In the genomic region with DNA sequence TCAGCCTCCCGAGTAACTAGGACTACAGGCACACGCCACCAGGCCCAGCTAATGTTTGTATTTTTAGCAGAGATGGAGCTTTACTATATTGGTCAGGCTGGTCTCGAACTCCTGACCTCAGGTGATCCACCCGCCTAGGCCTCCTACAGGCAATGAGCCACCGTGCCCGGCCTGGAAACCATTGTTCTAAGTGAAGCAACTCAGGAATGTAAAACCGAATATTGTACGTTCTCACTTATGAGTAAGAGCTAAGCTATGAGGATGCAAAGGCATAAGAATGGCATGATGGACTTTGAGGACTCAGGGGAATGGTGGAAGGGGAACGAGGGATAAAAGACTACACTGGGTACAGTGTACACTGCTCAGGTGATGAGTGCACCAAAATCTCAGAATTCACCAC, we compare ENCODE assay signal across 35 cellular contexts.
"Had no signal": no experiment of that assay in that cellular context is flagged by ENCODE, and none has a peak within 500 bp of the region (broad histone marks: within the 10 kb centered on the region; RNA-seq: fewer than 3 reads in every experiment).

No MANE protein-coding gene starts in this region.

- H3K27ac ChIP-seq: brain microvascular endothelial cell, epithelial cell of prostate, esophagus squamous epithelium, heart right ventricle, WERI-Rb-1 had no signal

- H3K4me1 ChIP-seq: esophagus squamous epithelium had no signal

- FAIRE-seq: bronchial epithelial cell, colon, endothelial cell of umbilical vein, frontal cortex had no signal

- H3K27me3 ChIP-seq: brain microvascular endothelial cell, esophagus squamous epithelium, heart right ventricle had no signal

- H3K27me3 Mint-ChIP-seq: activated B cell treated with CpG ODN at 0.5 μM for 24 hours; activated CD8-positive, alpha-beta T cell treated with anti-CD3 and anti-CD28 coated beads for 36 hours; activated T-helper 17 cell treated with anti-CD3 and anti-CD28 coated beads, Interleukin-2, amount 50 U/mL, for 72 hours; T-helper 17 cell had no signal

- H3K36me3 Mint-ChIP-seq: activated naive CD8-positive, alpha-beta T cell had no signal

- H3K4me3 ChIP-seq: esophagus squamous epithelium, heart right ventricle had no signal

- H3K36me3 ChIP-seq: brain microvascular endothelial cell, esophagus squamous epithelium, heart right ventricle, WERI-Rb-1 had no signal

- H3K4me1 Mint-ChIP-seq: activated B cell treated with CpG ODN at 0.5 μM for 24 hours; activated T-helper 17 cell treated with anti-CD3 and anti-CD28 coated beads, Interleukin-2, amount 50 U/mL, for 72 hours; central memory CD8-positive, alpha-beta T cell; T-helper 17 cell had no signal

- ATAC-seq: activated CD4-positive, CD25-positive, alpha-beta regulatory T cell treated with anti-CD3 and anti-CD28 coated beads, Interleukin-2, amount 50 U/mL, for 24 hours; activated CD8-positive, alpha-beta T cell treated with anti-CD3 and anti-CD28 coated beads for 36 hours; activated T-cell treated with anti-CD3 and anti-CD28 coated beads, Interleukin-2, amount 50 U/mL, for 4 hours; activated T-helper 17 cell treated with anti-CD3 and anti-CD28 coated beads, Interleukin-2, amount 50 U/mL, for 72 hours; heart right ventricle; T-helper 17 cell had no signal

- H3K9me3 Mint-ChIP-seq: activated B cell treated with CpG ODN at 0.5 μM for 24 hours; activated CD8-positive, alpha-beta T cell treated with anti-CD3 and anti-CD28 coated beads for 36 hours; activated T-cell treated with anti-CD3 and anti-CD28 coated beads, Interleukin-2, amount 50 U/mL, for 4 hours had no signal

- H3K4me3 Mint-ChIP-seq: activated B cell treated with CpG ODN at 0.5 μM for 24 hours; activated CD8-positive, alpha-beta T cell treated with anti-CD3 and anti-CD28 coated beads for 36 hours; activated naive CD8-positive, alpha-beta T cell; activated T-cell treated with anti-CD3 and anti-CD28 coated beads, Interleukin-2, amount 50 U/mL, for 4 hours; activated T-helper 17 cell treated with anti-CD3 and anti-CD28 coated beads, Interleukin-2, amount 50 U/mL, for 72 hours; central memory CD8-positive, alpha-beta T cell; T-helper 17 cell; T-helper 2 cell treated with Interferon-gamma antibody and Interleukin-4, amounts not matched to agents 5 μg/mL and 100 μg/mL, for 36 hours had no signal

- DNase-seq: activated B cell treated with CpG ODN at 0.5 μM for 24 hours; activated CD4-positive, alpha-beta T cell treated with anti-CD3 and anti-CD28 coated beads for 48 hours; activated CD4-positive, alpha-beta T cell treated with anti-CD3 and anti-CD28 coated beads, Interleukin-2, amount 50 U/mL, for 1 hour; activated CD4-positive, alpha-beta T cell treated with anti-CD3 and anti-CD28 coated beads, Interleukin-2, amount 50 U/mL, for 48 hours; activated CD8-positive, alpha-beta memory T cell treated with anti-CD3 and anti-CD28 coated beads for 24 hours; activated CD8-positive, alpha-beta T cell treated with anti-CD3 and anti-CD28 coated beads for 36 hours; activated effector memory CD4-positive, alpha-beta T cell treated with Interleukin-2 at 50 U/mL for 16 hours; activated gamma-delta T cell treated with Interleukin-2 at 50 U/mL for 16 hours; activated naive CD4-positive, alpha-beta T cell treated with anti-CD3 and anti-CD28 coated beads, Interleukin-2, amount 50 U/mL, for 16 hours; activated naive CD4-positive, alpha-beta T cell treated with Interleukin-2 at 50 U/mL for 16 hours; activated T-cell treated with anti-CD3 and anti-CD28 coated beads, Interleukin-2, amount 50 U/mL, for 4 hours; amniotic stem cell; anterior cingulate cortex; brain microvascular endothelial cell; cortex of kidney; effector CD8-positive, alpha-beta T cell; esophagus squamous epithelium; foreskin fibroblast; glutamatergic neuron; heart right ventricle; hippocampal formation; T-helper 1 cell; T-helper 17 cell; T1000; WERI-Rb-1 had no signal

- H3K27ac Mint-ChIP-seq: activated B cell treated with CpG ODN at 0.5 μM for 24 hours; activated CD8-positive, alpha-beta T cell treated with anti-CD3 and anti-CD28 coated beads for 36 hours; activated naive CD8-positive, alpha-beta T cell; activated T-helper 17 cell treated with anti-CD3 and anti-CD28 coated beads, Interleukin-2, amount 50 U/mL, for 72 hours; T-helper 17 cell; T-helper 2 cell treated with Interferon-gamma antibody and Interleukin-4, amounts not matched to agents 5 μg/mL and 100 μg/mL, for 36 hours had no signal

- H3K9me3 ChIP-seq: esophagus squamous epithelium, heart right ventricle had no signal
